9 cellular contexts compared by ENCODE assay signal in genomic region chr1:31062867-31063380, GRCh38. TPM values are rescaled to one million over a fixed set of nuclear protein-coding genes. Genes with fewer than 3 reads are reported as not detected.
A peak's percentile ranks its signal among the peaks of the same experiment; 100 is the strongest.
DNase-seq lines count a peak whose midpoint lies in the region; ATAC-seq, FAIRE-seq and TF ChIP-seq lines count a peak whose summit lies in the region.
"Had no signal": no experiment of that assay in that cellular context is flagged by ENCODE, and none has a peak within 500 bp of the region (broad histone marks: within the 10 kb centered on the region; RNA-seq: fewer than 3 reads in every experiment).

No MANE protein-coding gene starts in this region.

- no peak overlapping the region for H4K8ac ChIP-seq in mesendoderm (ENCODE audit: low read depth, low read length)

- intact Hi-C loops in GM12878 (cut with micrococcal nuclease; ENCODE audit: unreplicated experiment), result loop anchor here (5.0 kb wide), 1 partner anchor 51 kb away; no protein-coding TSS in a partner anchor

- H3K4me2 ChIP-seq in GM12878 (ENCODE audit: control insufficient read depth, insufficient read depth), result peak overlapping the region; percentile 56
- H3K4me2 ChIP-seq in mesendoderm (ENCODE audit: low read length), result peak overlapping the region; percentile 34

- H3K27me3 ChIP-seq in GM12878 (replicated peaks in 1 of 2; ENCODE audit: control insufficient read depth in 2 of 2, insufficient read depth in 2 of 2, low read length in 1 of 2), result no peaks in the 10 kb centered on the region
- H3K27me3 ChIP-seq in mesendoderm (ENCODE audit: insufficient read depth, low read length, poor library complexity), result no peaks in the 10 kb centered on the region
- H3K27me3 ChIP-seq: SJSA1 had no signal

- peak overlapping the region; percentile 88 for H3K27ac ChIP-seq in 22Rv1
- peak overlapping the region; percentile 96; the same call in 1 of the 2 replicates for H3K27ac ChIP-seq in GM12878 (ENCODE audit: control insufficient read depth, insufficient read depth)
- H3K27ac ChIP-seq in mesendoderm (ENCODE audit: low read depth, low read length), result no peak overlapping the region
- H3K27ac ChIP-seq: SJSA1 had no signal

- POLR2A ChIA-PET in GM12878 (lab: Charles Lee), result interaction anchor here (0.9 to 1.5 kb wide), 3 partner anchors 23 to 79 kb away, joined by 3 to 4 read pairs (median 4); no protein-coding TSS in a partner anchor

- WGBS in GM12878 (ENCODE audit: insufficient coverage, insufficient replicate concordance, low lambda C conversion rate, missing lambda C conversion rate), result 12% methylated on average over 4 of the region's 4 CpGs
- no CpG with 5 or more reads among the region's 4 CpGs for WGBS in mesendoderm (ENCODE audit: extremely low coverage, insufficient coverage, low lambda C conversion rate)

- H3K4me1 ChIP-seq in GM12878 (ENCODE audit: control insufficient read depth, insufficient read depth, low read length) (no peaks in the 10 kb centered on the region), mesendoderm (ENCODE audit: control insufficient read depth, low read depth, low read length) (peaks cover 4% of the 10 kb centered on the region)

- no peak overlapping the region for H3K18ac ChIP-seq in mesendoderm (ENCODE audit: low read length)

- SMC1A ChIA-PET in GM12878 (lab: Charles Lee; ENCODE audit: uncharacterized antibody, unreplicated experiment), result interaction anchor here (1.0 to 1.8 kb wide), 5 partner anchors 12 to 81 kb away, joined by 4 to 8 read pairs (median 4); no protein-coding TSS in a partner anchor

- H2BK120ac ChIP-seq in mesendoderm (ENCODE audit: low read depth, low read length), result no peak overlapping the region

- BruUV-seq in GM12878 (replicated peaks; lab: Mats Ljungman, UMichigan), result no TSS peak

- no peak overlapping the region for H2BK5ac ChIP-seq in mesendoderm (ENCODE audit: low read length)

- H3K56ac ChIP-seq in mesendoderm (ENCODE audit: low read length), result peak overlapping the region; percentile 37

- H3K4ac ChIP-seq in mesendoderm (ENCODE audit: low read depth, low read length), result no peak overlapping the region

- DNase-seq in HFF-Myc (ENCODE audit: extremely low read depth, low read depth), result no peak
- no peak for DNase-seq in GM12878 (ENCODE audit: low read depth, low spot score)
- DNase-seq in mesendoderm, result no peak
- no peak for DNase-seq in NCI-H2196 (lab: John Stamatoyannopoulos, UW; ENCODE audit: unreplicated experiment)
- no peak for DNase-seq in NCI-H2227 treated with DMSO at 0.1 percent for 48 hours (lab: John Stamatoyannopoulos, UW)
- no peak for DNase-seq in NCI-H2107 (lab: John Stamatoyannopoulos, UW)

- no peak overlapping the region for H2AFZ ChIP-seq in GM12878 (ENCODE audit: control insufficient read depth, low read depth, low read length)

- no peak for FAIRE-seq in GM12878 (lab: Jason Lieb, UNC)

- peaks cover 4% of the 10 kb centered on the region; the same call in 1 of the 2 replicates for H4K20me1 ChIP-seq in GM12878 (ENCODE audit: control insufficient read depth, insufficient read depth)

- RAD21 ChIA-PET in GM12878 (lab: Charles Lee; ENCODE audit: unreplicated experiment), result interaction anchor here (1.0 kb wide), 1 partner anchor 52 kb away, joined by 3 read pairs; no protein-coding TSS in a partner anchor

- H4K5ac ChIP-seq in mesendoderm (ENCODE audit: low read length), result no peak overlapping the region

- ATAC-seq in GM12878 (0 out of 3 replicates have a peak, but pooled peaks have one; percentile 1), HG02981 (IDR thresholded peaks at IDR 0.05; ENCODE audit: unreplicated experiment) (no peak)

- CTCF ChIA-PET in GM12878 (lab: Yijun Ruan, JAX), result interaction anchor here (1.1 kb wide), 1 partner anchor 100 kb away, joined by 4 read pairs; no protein-coding TSS in a partner anchor

- no peak for TF ChIP-seq RAD21 in GM12878 (IDR thresholded peaks at IDR 0.05; ENCODE audit: insufficient read depth, low read depth, low read length)

- peaks cover 4 to 7% of the 10 kb centered on the region in 2 experiments; a peak in 3 of 4 replicates for H3K36me3 ChIP-seq in GM12878 (ENCODE audit: control insufficient read depth in 2 of 2, insufficient read depth in 2 of 2, low read length in 1 of 2)
- no peaks in the 10 kb centered on the region for H3K36me3 ChIP-seq in mesendoderm (ENCODE audit: control insufficient read depth, insufficient read depth, low read length)

- TF ChIP-seq CTCF in 22Rv1 (IDR thresholded peaks at IDR 0.05), result no peak
- no peak for TF ChIP-seq CTCF in HFF-Myc (IDR thresholded peaks at IDR 0.05; ENCODE audit: low read depth, low read length, missing control alignments)
- no peak for TF ChIP-seq CTCF in GM12878 (IDR thresholded peaks at IDR 0.05 in 2 of 3, conservative IDR thresholded peaks at IDR 0.05 in 1 of 3; ENCODE audit: control insufficient read depth in 2 of 3, extremely low read depth in 1 of 3, insufficient read depth in 1 of 3, low read depth in 3 of 3, low read length in 3 of 3)

- in situ Hi-C loops in GM12878 (cut with MboI), result no loop called here

- H2AK5ac ChIP-seq in mesendoderm (ENCODE audit: low read length), result no peak overlapping the region

- no peaks in the 10 kb centered on the region for H3K9me3 ChIP-seq in GM12878 (replicated peaks; ENCODE audit: control insufficient read depth, insufficient read depth, low read length)
- H3K9me3 ChIP-seq: SJSA1 had no signal

- H2BK15ac ChIP-seq in mesendoderm (replicated peaks; ENCODE audit: low read depth), result no peak overlapping the region

- no peak overlapping the region for H3K23ac ChIP-seq in mesendoderm (ENCODE audit: low read length)

- TF ChIP-seq POLR2A in GM12878 (IDR thresholded peaks at IDR 0.05; ENCODE audit: low read depth, low read length), result no peak

- peak overlapping the region; percentile 91 for H3K4me3 ChIP-seq in HFF-Myc (replicated peaks; ENCODE audit: low read depth, low read length)
- peak overlapping the region; percentile 99 for H3K4me3 ChIP-seq in GM12878
- no peak overlapping the region for H3K4me3 ChIP-seq in mesendoderm (ENCODE audit: low read length)

- peak overlapping the region; percentile 100 for H3K9ac ChIP-seq in GM12878 (ENCODE audit: control insufficient read depth, insufficient read depth, low read length)
- H3K9ac ChIP-seq in mesendoderm (ENCODE audit: low read length), result peak overlapping the region; percentile 100

- no peaks in the 10 kb centered on the region for H3K79me1 ChIP-seq in mesendoderm (ENCODE audit: low read length)

- no peak for TF ChIP-seq EP300 in GM12878 (IDR thresholded peaks at IDR 0.05; ENCODE audit: borderline replicate concordance in 1 of 2, control insufficient read depth in 1 of 2, low read depth in 2 of 2, low read length in 2 of 2)

- H3K79me2 ChIP-seq in GM12878 (ENCODE audit: control insufficient read depth, insufficient read depth, low read length) (peaks cover 72% of the 10 kb centered on the region), mesendoderm (ENCODE audit: control insufficient read depth, insufficient read depth, low read length) (peaks cover 71% of the 10 kb centered on the region)

TF ChIP-seq in GM12878, 131 proteins besides CTCF, POLR2A, EP300 and RAD21:
- TF ChIP-seq SIX5 (IDR thresholded peaks at IDR 0.05; ENCODE audit: low read depth, low read length, severe bottlenecking) (no peak), MEF2B (IDR thresholded peaks at IDR 0.05; ENCODE audit: partially characterized antibody, poor library complexity, severe bottlenecking) (no peak), ATF7 (IDR thresholded peaks at IDR 0.05; ENCODE audit: low read depth) (no peak), CEBPB (IDR thresholded peaks at IDR 0.05; ENCODE audit: borderline replicate concordance in 1 of 2, low read depth in 2 of 2, low read length in 2 of 2) (0 out of 4 replicates have a peak, but pooled peaks of 1 of the 2 experiments have one; percentile 27)

RNA-seq across cellular contexts. Expression of gene PUM1, which starts 2.6 kb away (rescaled TPM):
- 230 and 238 TPM in 2 replicates for total RNA-seq in GM12878 (2013; cell fraction: nucleolus; rRNA removed)
- total RNA-seq in GM12878 (2014; rRNA removed) (43.2 and 43.9 TPM in 2 replicates), GM12878 (2014; rRNA removed; fragmentation: Illumina TruSeq; extraction: Trizol) (41.5 and 42.2 TPM in 2 replicates), GM12878 (2021) (67.6 and 75.3 TPM in 2 replicates)
- polyA plus RNA-seq in GM12878 (2011; ENCODE audit: low read depth), result 18.6 TPM
- polyA plus RNA-seq in GM12878 (2011; rRNA removed) (41.4 and 52.4 TPM in 2 replicates), GM12878 (2014; fragmentation: Illumina TruSeq; extraction: Trizol) (39.2 and 43.5 TPM in 2 replicates), GM12878 (2014; fragmentation: Nextera tagmentation; extraction: Ambion mirVana) (10 to 100 TPM; 21.4 to 27.4 TPM), GM12878 (2014; rRNA removed) (41.0 and 44.1 TPM in 2 replicates), GM12878 (2016; fragmentation: Nextera tagmentation; extraction: Ambion mirVana) (10 to 100 TPM; 43.4 to 47.7 TPM)
- polyA plus RNA-seq in GM12878 (2011; cell fraction: cytosol; rRNA removed), result 78.5 and 91.3 TPM in 2 replicates
- polyA plus RNA-seq in GM12878 (2011; cell fraction: nucleus; rRNA removed), result 75.1 and 85.8 TPM in 2 replicates
- 28.9 and 39.0 TPM in 2 replicates for polyA plus RNA-seq in GM12878 (2012)
- polyA minus RNA-seq in GM12878 (2011; rRNA and poly(A)+ RNA removed), result 200 and 344 TPM in 2 replicates
- 38.2 and 53.0 TPM in 2 replicates for polyA minus RNA-seq in GM12878 (2011; cell fraction: cytosol; rRNA and poly(A)+ RNA removed)
- 83.1 and 154 TPM in 2 replicates for polyA minus RNA-seq in GM12878 (2011; cell fraction: nucleus; rRNA and poly(A)+ RNA removed)
- 61.2 TPM for polyA plus RNA-seq in mesendoderm (2013, experiment 1 of 2)
- 61.8 TPM for polyA plus RNA-seq in mesendoderm (2013, experiment 2 of 2)
